19 cellular contexts compared by ENCODE assay signal in genomic region chr4:75668596-75668995, GRCh38. TPM values are rescaled to one million over a fixed set of nuclear protein-coding genes. Genes with fewer than 3 reads are reported as not detected.
A peak's percentile ranks its signal among the peaks of the same experiment; 100 is the strongest.
DNase-seq lines count a peak whose midpoint lies in the region; ATAC-seq, FAIRE-seq and TF ChIP-seq lines count a peak whose summit lies in the region.
"Had no signal": no experiment of that assay in that cellular context is flagged by ENCODE, and none has a peak within 500 bp of the region (broad histone marks: within the 10 kb centered on the region; RNA-seq: fewer than 3 reads in every experiment).

No MANE protein-coding gene starts in this region.

- no peak for TF ChIP-seq RAD21 in H1 (IDR thresholded peaks at IDR 0.05 in 1 of 2, conservative IDR thresholded peaks at IDR 0.05 in 1 of 2; ENCODE audit: low read depth in 2 of 2, low read length in 2 of 2)

- no peak overlapping the region for H3K9ac ChIP-seq in OCI-LY1 (ENCODE audit: low read length)
- H3K9ac ChIP-seq in H1 (replicated peaks in 1 of 4; ENCODE audit: extremely low read depth in 1 of 4, low read depth in 3 of 4, low read length in 3 of 4), result no peak overlapping the region

- peaks cover 2% of the 10 kb centered on the region; the same call in 1 of the 2 replicates for H3K79me1 ChIP-seq in H1 (ENCODE audit: low read depth, low read length)

- no peak overlapping the region for H3K4me3 ChIP-seq in OCI-LY1 (ENCODE audit: low read depth, low read length, poor library complexity, severe bottlenecking)
- peak overlapping the region in 1 of 4 experiments; percentile 92; a peak in 1 of 8 replicates for H3K4me3 ChIP-seq in H1 (ENCODE audit: extremely low read depth in 1 of 4, insufficient read depth in 2 of 4, low read depth in 3 of 4, low read length in 4 of 4)
- H3K4me3 ChIP-seq: ovary, smooth muscle cell had no signal

- H4K91ac ChIP-seq in H1 (replicated peaks; ENCODE audit: insufficient read length, low read length), result no peak overlapping the region

- H3K36me3 ChIP-seq in OCI-LY1 (ENCODE audit: insufficient read depth, low read length) (peaks cover 5% of the 10 kb centered on the region; the same call in 1 of the 2 replicates), H1 (ENCODE audit: control insufficient read depth in 2 of 4, insufficient read depth in 4 of 4, low read length in 3 of 4) (no peaks in the 10 kb centered on the region)
- H3K36me3 ChIP-seq: ovary had no signal

- no peaks in the 10 kb centered on the region for H3K27me3 ChIP-seq in OCI-LY1 (ENCODE audit: insufficient read depth, low read length)
- H3K27me3 ChIP-seq in H1 (replicated peaks in 1 of 4; ENCODE audit: control insufficient read depth in 3 of 4, extremely low read depth in 1 of 4, insufficient read depth in 3 of 4, low read length in 3 of 4), result no peaks in the 10 kb centered on the region
- H3K27me3 ChIP-seq: ovary had no signal

- no peak overlapping the region for H3K4ac ChIP-seq in H1 (replicated peaks; ENCODE audit: insufficient read length, low read depth, low read length)

- no peak for TF ChIP-seq CTCF in OCI-LY1 (IDR thresholded peaks at IDR 0.05; ENCODE audit: low read length)
- no peak for TF ChIP-seq CTCF in H1 (IDR thresholded peaks at IDR 0.05; ENCODE audit: control extremely low read depth in 1 of 3, insufficient read depth in 1 of 3, low read depth in 1 of 3, low read length in 3 of 3)

- H3K27ac ChIP-seq in OCI-LY1 (ENCODE audit: low read depth, low read length, poor library complexity, severe bottlenecking), result no peak overlapping the region
- H3K27ac ChIP-seq in H1 (ENCODE audit: low read depth, low read length), result no peak overlapping the region
- H3K27ac ChIP-seq: epithelial cell of prostate, ovary had no signal

- POLR2A ChIA-PET in H1 (lab: Charles Lee; ENCODE audit: partially characterized antibody) (interaction anchor here (0.6 to 8.2 kb wide), 9 partner anchors 9 to 174 kb away, joined by 3 to 117 read pairs (median 6); partner anchors contain the start of gene USO1), HEK293T (lab: Yijun Ruan, JAX) (interaction anchor here (1.7 kb wide), 1 partner anchor 55 kb away, joined by 4 read pairs; the partner anchor contains the start of gene USO1)

- H2BK15ac ChIP-seq in H1 (ENCODE audit: low read length), result no peak overlapping the region

- H3K9me3 ChIP-seq in OCI-LY1 (ENCODE audit: low read length) (no peaks in the 10 kb centered on the region), H1 (ENCODE audit: insufficient read depth in 2 of 2, low read depth in 1 of 2, low read length in 1 of 2) (no peaks in the 10 kb centered on the region)
- H3K9me3 ChIP-seq: ovary had no signal

- H3K36me3 Mint-ChIP-seq in activated naive CD4-positive, alpha-beta T cell treated with anti-CD3 and anti-CD28 coated beads, Interleukin-2, amount 50 U/mL, for 24 hours, result peaks cover 2% of the 10 kb centered on the region
- H3K36me3 Mint-ChIP-seq in stimulated activated naive B cell treated with anti-CD40 and anti-IgM and Interleukin-4, amounts not matched to agents 10 μg/mL and 1 μg/mL and 100 μg/mL, for 72 hours, result peaks cover 22 to 23% of the 10 kb centered on the region in 2 donors

- H3K14ac ChIP-seq in H1 (ENCODE audit: insufficient read length), result no peak overlapping the region

- H2BK120ac ChIP-seq in H1 (replicated peaks; ENCODE audit: low read depth, low read length), result no peak overlapping the region

- H3K23ac ChIP-seq in H1 (ENCODE audit: insufficient read length), result no peak overlapping the region

- no peak for ATAC-seq in stimulated activated naive B cell treated with anti-CD40 and anti-IgM and Interleukin-4, amounts not matched to agents 10 μg/mL and 1 μg/mL and 100 μg/mL, for 72 hours (replicated peaks)
- ATAC-seq in GM19395 (IDR thresholded peaks at IDR 0.05; ENCODE audit: unreplicated experiment) (no peak), HG03108 (IDR thresholded peaks at IDR 0.05; ENCODE audit: unreplicated experiment) (no peak)

- no peak for FAIRE-seq in H1 (lab: Jason Lieb, UNC)
- FAIRE-seq: colon, islet of Langerhans, RCC 7860 had no signal

- H3F3A ChIP-seq in OCI-LY1 (ENCODE audit: insufficient read depth, low read length), result no peaks in the 10 kb centered on the region

- peaks cover 25% of the 10 kb centered on the region for H4K20me1 ChIP-seq in OCI-LY1 (ENCODE audit: insufficient read depth, low read length)
- peaks cover 37 to 51% of the 10 kb centered on the region in 2 experiments for H4K20me1 ChIP-seq in H1 (replicated peaks in 1 of 2; ENCODE audit: control insufficient read depth in 1 of 2, insufficient read depth in 2 of 2, low read length in 2 of 2)

- H4K5ac ChIP-seq in H1 (ENCODE audit: insufficient read length, low read depth, low read length), result no peak overlapping the region

- CTCF ChIA-PET in H1 (lab: Charles Lee; ENCODE audit: partially characterized antibody) (interaction anchor here (0.8 to 6.9 kb wide), 6 partner anchors 9 to 55 kb away, joined by 3 to 36 read pairs (median 6); partner anchors contain the start of gene USO1), HEK293T (lab: Yijun Ruan, JAX) (interaction anchor here (0.6 kb wide), 1 partner anchor 8 kb away, joined by 3 read pairs; no protein-coding TSS in a partner anchor)

- H3K18ac ChIP-seq in H1 (ENCODE audit: extremely low read depth, low read length), result no peak overlapping the region

- TF ChIP-seq EP300 in H1 (IDR thresholded peaks at IDR 0.05; ENCODE audit: borderline replicate concordance in 1 of 2, low read depth in 2 of 2, low read length in 2 of 2), result no peak

- H3K4me1 ChIP-seq in OCI-LY1 (ENCODE audit: insufficient read depth, low read length, severe bottlenecking) (peaks cover 67% of the 10 kb centered on the region), H1 (replicated peaks in 1 of 4; ENCODE audit: control insufficient read depth in 3 of 4, insufficient read depth in 4 of 4, low read length in 3 of 4) (peaks cover 0 to 4% (median 3%) of the 10 kb centered on the region in 4 experiments; a peak in 4 of 7 replicates)

- H3K23me2 ChIP-seq in H1 (ENCODE audit: low read depth, low read length), result peaks cover 3% of the 10 kb centered on the region

- H3K9me2 ChIP-seq in OCI-LY1 (ENCODE audit: low read depth, low read length), result no peaks in the 10 kb centered on the region

- H2BK20ac ChIP-seq in H1 (ENCODE audit: low read length), result no peak overlapping the region

- no peak overlapping the region for H3K56ac ChIP-seq in H1 (replicated peaks; ENCODE audit: insufficient read length, low read depth, low read length)

- H2AFZ ChIP-seq in OCI-LY1 (ENCODE audit: low read length), result no peak overlapping the region
- H2AFZ ChIP-seq in H1 (ENCODE audit: low read length), result no peak overlapping the region

- no peak; a peak in 1 of 3 replicates for TF ChIP-seq POLR2A in H1 (IDR thresholded peaks at IDR 0.05; ENCODE audit: control extremely low read depth in 1 of 2, low read depth in 2 of 2, low read length in 2 of 2)

- H2BK12ac ChIP-seq in H1 (ENCODE audit: low read depth, low read length), result no peak overlapping the region

- H4K8ac ChIP-seq in H1 (ENCODE audit: extremely low read depth, insufficient read depth, low read length), result no peak overlapping the region

- H3K4me2 ChIP-seq in OCI-LY1 (ENCODE audit: low read length) (peak overlapping the region; percentile 23; the same call in 1 of the 2 replicates), H1 (ENCODE audit: insufficient read depth in 1 of 2, low read depth in 2 of 2, low read length in 2 of 2) (peak overlapping the region; percentile 25 to 70)
- H3K4me2 ChIP-seq: smooth muscle cell had no signal

- peak overlapping the region; percentile 70 for H3K4me3 Mint-ChIP-seq in activated naive CD4-positive, alpha-beta T cell treated with anti-CD3 and anti-CD28 coated beads, Interleukin-2, amount 50 U/mL, for 24 hours
- H3K4me3 Mint-ChIP-seq in stimulated activated naive B cell treated with anti-CD40 and anti-IgM and Interleukin-4, amounts not matched to agents 10 μg/mL and 1 μg/mL and 100 μg/mL, for 72 hours, result no peak overlapping the region

- DNase-seq in activated naive CD4-positive, alpha-beta T cell treated with Interleukin-2 at 50 U/mL for 16 hours, result no peak
- DNase-seq in H1 (ENCODE audit: low read depth in 1 of 2, low spot score in 2 of 2) (no peak), HEK293T (ENCODE audit: extremely low spot score) (no peak)
- no peak for DNase-seq in stimulated activated naive B cell treated with anti-CD40 and anti-IgM and Interleukin-4, amounts not matched to agents 10 μg/mL and 1 μg/mL and 100 μg/mL, for 72 hours
- DNase-seq: activated CD4-positive, alpha-beta T cell treated with anti-CD3 and anti-CD28 coated beads for 48 hours; midbrain; NCI-H1930; NCI-H69; ovary had no signal

- no peak overlapping the region for H2AK5ac ChIP-seq in H1 (ENCODE audit: low read depth, low read length)

- H3K27me3 Mint-ChIP-seq in activated naive CD4-positive, alpha-beta T cell treated with anti-CD3 and anti-CD28 coated beads, Interleukin-2, amount 50 U/mL, for 24 hours, result no peaks in the 10 kb centered on the region
- no peaks in the 10 kb centered on the region for H3K27me3 Mint-ChIP-seq in stimulated activated naive B cell treated with anti-CD40 and anti-IgM and Interleukin-4, amounts not matched to agents 10 μg/mL and 1 μg/mL and 100 μg/mL, for 72 hours

- no peaks in the 10 kb centered on the region for H3K9me3 Mint-ChIP-seq in activated naive CD4-positive, alpha-beta T cell treated with anti-CD3 and anti-CD28 coated beads, Interleukin-2, amount 50 U/mL, for 24 hours
- no peaks in the 10 kb centered on the region for H3K9me3 Mint-ChIP-seq in stimulated activated naive B cell treated with anti-CD40 and anti-IgM and Interleukin-4, amounts not matched to agents 10 μg/mL and 1 μg/mL and 100 μg/mL, for 72 hours

- H3K79me2 ChIP-seq in OCI-LY1 (ENCODE audit: insufficient read depth, low read length), result peaks cover 95% of the 10 kb centered on the region
- H3K79me2 ChIP-seq in H1 (ENCODE audit: control insufficient read depth in 1 of 2, insufficient read depth in 2 of 2, low read length in 2 of 2), result peaks cover 79 to 96% of the 10 kb centered on the region in 2 experiments

- peak overlapping the region; percentile 53 for H3K27ac Mint-ChIP-seq in activated naive CD4-positive, alpha-beta T cell treated with anti-CD3 and anti-CD28 coated beads, Interleukin-2, amount 50 U/mL, for 24 hours
- H3K27ac Mint-ChIP-seq in stimulated activated naive B cell treated with anti-CD40 and anti-IgM and Interleukin-4, amounts not matched to agents 10 μg/mL and 1 μg/mL and 100 μg/mL, for 72 hours, result peak overlapping the region; percentile 10

- peaks cover 72% of the 10 kb centered on the region for H3K4me1 Mint-ChIP-seq in activated naive CD4-positive, alpha-beta T cell treated with anti-CD3 and anti-CD28 coated beads, Interleukin-2, amount 50 U/mL, for 24 hours
- H3K4me1 Mint-ChIP-seq in stimulated activated naive B cell treated with anti-CD40 and anti-IgM and Interleukin-4, amounts not matched to agents 10 μg/mL and 1 μg/mL and 100 μg/mL, for 72 hours, result peaks cover 36 to 68% of the 10 kb centered on the region in 2 donors

- H2BK5ac ChIP-seq in H1 (ENCODE audit: low read depth, low read length), result no peak overlapping the region

RNA-seq across cellular contexts. Expression of gene G3BP2, which starts 4.6 kb away (rescaled TPM):
- total RNA-seq in H1 (2021; fragmentation: NEBNext Ultra II Directional; extraction: Animal tissue kit (Norgen Biotek cat#: 25700)), result 378 and 388 TPM in 2 replicates
- polyA plus RNA-seq in H1 (2011; rRNA removed), result 78.2 and 83.7 TPM in 2 replicates
- 144 TPM for polyA plus RNA-seq in H1 (2011; cell fraction: cytosol; rRNA removed)
- polyA plus RNA-seq in H1 (2011; cell fraction: nucleus; rRNA removed), result 56.7 TPM
- 148 to 255 TPM (median 185 TPM) in 4 replicates for polyA plus RNA-seq in H1 (2012, experiment 1 of 2)
- 20.2 TPM for polyA plus RNA-seq in H1 (2012, experiment 2 of 2)
- polyA plus RNA-seq in H1 (2013, experiment 1 of 2), result 174 TPM
- 179 TPM for polyA plus RNA-seq in H1 (2013, experiment 2 of 2)
- 159 and 221 TPM in 2 replicates for polyA minus RNA-seq in H1 (2011; rRNA and poly(A)+ RNA removed)
- polyA minus RNA-seq in H1 (2011; cell fraction: cytosol; rRNA and poly(A)+ RNA removed), result 113 TPM
- 140 TPM for polyA minus RNA-seq in H1 (2011; cell fraction: nucleus; rRNA and poly(A)+ RNA removed)

RNA-seq across cellular contexts. Expression of gene CDKL2, which starts 38.3 kb away (rescaled TPM):
- total RNA-seq in H1 (2021; fragmentation: NEBNext Ultra II Directional; extraction: Animal tissue kit (Norgen Biotek cat#: 25700)), result 1.4 and 2.1 TPM in 2 replicates
- polyA plus RNA-seq in H1 (2011; rRNA removed), result 1.2 and 1.4 TPM in 2 replicates
- polyA plus RNA-seq in H1 (2011; cell fraction: cytosol; rRNA removed), result 1.4 TPM
- 1.1 TPM for polyA plus RNA-seq in H1 (2011; cell fraction: nucleus; rRNA removed)
- polyA plus RNA-seq in H1 (2012, experiment 1 of 2), result 0.93 to 1.3 TPM (median 0.99 TPM) in 4 replicates
- polyA plus RNA-seq in H1 (2012, experiment 2 of 2), result 0.09 TPM
- 1.7 TPM for polyA plus RNA-seq in H1 (2013, experiment 1 of 2)
- 1.0 TPM for polyA plus RNA-seq in H1 (2013, experiment 2 of 2)
- 4.1 and 5.2 TPM in 2 replicates for polyA minus RNA-seq in H1 (2011; rRNA and poly(A)+ RNA removed)
- 5.4 TPM for polyA minus RNA-seq in H1 (2011; cell fraction: cytosol; rRNA and poly(A)+ RNA removed)
- polyA minus RNA-seq in H1 (2011; cell fraction: nucleus; rRNA and poly(A)+ RNA removed), result 4.7 TPM
- total RNA-seq: subcutaneous adipose tissue had no signal

RNA-seq across cellular contexts. Expression of gene USO1, which starts 55.8 kb away (rescaled TPM):
- total RNA-seq in H1 (2021; fragmentation: NEBNext Ultra II Directional; extraction: Animal tissue kit (Norgen Biotek cat#: 25700)), result 190 and 198 TPM in 2 replicates
- polyA plus RNA-seq in H1 (2011; rRNA removed), result 39.8 and 57.3 TPM in 2 replicates
- polyA plus RNA-seq in H1 (2011; cell fraction: cytosol; rRNA removed), result 77.3 TPM
- polyA plus RNA-seq in H1 (2011; cell fraction: nucleus; rRNA removed), result 88.8 TPM
- polyA plus RNA-seq in H1 (2012, experiment 1 of 2), result 60.6 to 118 TPM (median 75.0 TPM) in 4 replicates
- polyA plus RNA-seq in H1 (2012, experiment 2 of 2), result 8.1 TPM
- polyA plus RNA-seq in H1 (2013, experiment 1 of 2), result 172 TPM
- 173 TPM for polyA plus RNA-seq in H1 (2013, experiment 2 of 2)
- polyA minus RNA-seq in H1 (2011; rRNA and poly(A)+ RNA removed), result 100 and 129 TPM in 2 replicates
- 68.5 TPM for polyA minus RNA-seq in H1 (2011; cell fraction: cytosol; rRNA and poly(A)+ RNA removed)
- 180 TPM for polyA minus RNA-seq in H1 (2011; cell fraction: nucleus; rRNA and poly(A)+ RNA removed)
